In genomic region chr1:214602764-214603657, GRCh38 we compare ENCODE assay signal across 8 cellular contexts. TPM values are rescaled to one million over a fixed set of nuclear protein-coding genes. Genes with fewer than 3 reads are reported as not detected.
DNase-seq lines count a peak whose midpoint lies in the region; TF ChIP-seq lines count a peak whose summit lies in the region.

Gene CENPF (plus strand): TSS chr1:214603195. CDS start chr1:214613755, 10,560 bp downstream.

- H3K27ac Mint-ChIP-seq in activated naive CD4-positive, alpha-beta T cell treated with anti-CD3 and anti-CD28 coated beads for 36 hours: peak within 1 kb of the TSS; percentile 90

- TF ChIP-seq CTCF in GM06990 (IDR thresholded peaks at IDR 0.05; ENCODE audit: insufficient read depth, low read length, poor library complexity, severe bottlenecking) (peak; percentile 10), HFF-Myc (IDR thresholded peaks at IDR 0.05; ENCODE audit: low read depth, low read length, missing control alignments) (no peak), testis (IDR thresholded peaks at IDR 0.05) (peak in 2 of 3 experiments; percentile 14 to 15)

- H3K9me3 ChIP-seq in testis: no peaks in the 10 kb centered on the region

- CTCF ChIA-PET in activated naive CD4-positive, alpha-beta T cell treated with anti-CD3 and anti-CD28 coated beads for 36 hours (lab: Charles Lee): interaction anchor here (0.6 to 1.4 kb wide), 3 partner anchors 14 to 270 kb away, joined by 3 read pairs; no protein-coding TSS in a partner anchor

- TF ChIP-seq POLR2A in testis (IDR thresholded peaks at IDR 0.05): no peak

- peak; percentile 95 for DNase-seq in GM06990 (ENCODE audit: extremely low read depth, insufficient read length)
- DNase-seq in HFF-Myc (ENCODE audit: extremely low read depth, low read depth): peak; percentile 98
- peak; percentile 99 for DNase-seq in NAMALWA (ENCODE audit: low spot score)
- DNase-seq in SK-N-DZ (ENCODE audit: low spot score): peak; percentile 99
- peak; percentile 97 for DNase-seq in activated naive CD4-positive, alpha-beta T cell treated with anti-CD3 and anti-CD28 coated beads for 36 hours
- DNase-seq in globus pallidus (ENCODE audit: low spot score): peak; percentile 95
- DNase-seq in occipital lobe (lab: John Stamatoyannopoulos, UW): peak; percentile 94
- DNase-seq in testis: peak; percentile 99

- H3K27me3 ChIP-seq in GM06990 (replicated peaks; ENCODE audit: control insufficient read depth, insufficient read depth, low read length) (no peaks in the 10 kb centered on the region), testis (no peaks in the 10 kb centered on the region)

- 1% methylated on average over 46 to 65 of the region's 65 CpGs for WGBS in testis, 2 donors

- intact Hi-C loops in activated naive CD4-positive, alpha-beta T cell treated with anti-CD3 and anti-CD28 coated beads for 36 hours (cut with micrococcal nuclease): loop anchor here (1.0 to 10.0 kb wide), 8 partner anchors 37 to 1748 kb away; partner anchors contain the start of genes FLVCR1, KCTD3 and PROX1
- intact Hi-C loops in testis (cut with DNase I; ENCODE audit: low total_unique reads): no loop called here

- peaks cover 6% of the 10 kb centered on the region for H3K4me1 ChIP-seq in testis

- peak within 1 kb of the TSS; percentile 80 for H3K4me3 ChIP-seq in GM06990 (replicated peaks; ENCODE audit: low read depth, low read length)
- peak within 1 kb of the TSS; percentile 89 for H3K4me3 ChIP-seq in HFF-Myc (replicated peaks; ENCODE audit: low read depth, low read length)
- H3K4me3 ChIP-seq in testis: peak within 1 kb of the TSS; percentile 64 to 72

- H3K9me3 Mint-ChIP-seq in activated naive CD4-positive, alpha-beta T cell treated with anti-CD3 and anti-CD28 coated beads for 36 hours: no peaks in the 10 kb centered on the region

- no peaks in the 10 kb centered on the region for H3K36me3 ChIP-seq in GM06990 (ENCODE audit: control insufficient read depth, insufficient read depth, low read length)
- no peaks in the 10 kb centered on the region for H3K36me3 ChIP-seq in testis (ENCODE audit: low read depth, missing control alignments)

- peak within 1 kb of the TSS in 1 of 2 donors; percentile 44 for H3K27ac ChIP-seq in testis

- peaks cover 8% of the 10 kb centered on the region for H3K4me1 Mint-ChIP-seq in activated naive CD4-positive, alpha-beta T cell treated with anti-CD3 and anti-CD28 coated beads for 36 hours (ENCODE audit: low read depth)

- H3K4me3 Mint-ChIP-seq in activated naive CD4-positive, alpha-beta T cell treated with anti-CD3 and anti-CD28 coated beads for 36 hours: peak within 1 kb of the TSS; percentile 97

- peaks cover 2% of the 10 kb centered on the region for H3K36me3 Mint-ChIP-seq in activated naive CD4-positive, alpha-beta T cell treated with anti-CD3 and anti-CD28 coated beads for 36 hours (ENCODE audit: low read depth)

- no peaks in the 10 kb centered on the region for H3K27me3 Mint-ChIP-seq in activated naive CD4-positive, alpha-beta T cell treated with anti-CD3 and anti-CD28 coated beads for 36 hours (ENCODE audit: low read depth)

RNA-seq across cellular contexts. Expression of gene CENPF, which starts in this region (rescaled TPM):
- 192 and 234 TPM in 2 replicates for polyA plus RNA-seq in SK-N-DZ (2014; cell fraction: cytosol; rRNA removed)
- 233 and 264 TPM in 2 replicates for polyA plus RNA-seq in SK-N-DZ (2014; cell fraction: nucleus; rRNA removed)
- total RNA-seq in activated naive CD4-positive, alpha-beta T cell treated with anti-CD3 and anti-CD28 coated beads for 36 hours: 100 to 1,000 TPM; 116 to 128 TPM
- 15.6 TPM for total RNA-seq in occipital lobe
- total RNA-seq in testis: 10 to 100 TPM; 28.1 to 30.7 TPM
- 7.7 TPM for polyA plus RNA-seq in testis (ENCODE audit: insufficient read depth, low read depth, low replicate concordance)
